In the genomic region with DNA sequence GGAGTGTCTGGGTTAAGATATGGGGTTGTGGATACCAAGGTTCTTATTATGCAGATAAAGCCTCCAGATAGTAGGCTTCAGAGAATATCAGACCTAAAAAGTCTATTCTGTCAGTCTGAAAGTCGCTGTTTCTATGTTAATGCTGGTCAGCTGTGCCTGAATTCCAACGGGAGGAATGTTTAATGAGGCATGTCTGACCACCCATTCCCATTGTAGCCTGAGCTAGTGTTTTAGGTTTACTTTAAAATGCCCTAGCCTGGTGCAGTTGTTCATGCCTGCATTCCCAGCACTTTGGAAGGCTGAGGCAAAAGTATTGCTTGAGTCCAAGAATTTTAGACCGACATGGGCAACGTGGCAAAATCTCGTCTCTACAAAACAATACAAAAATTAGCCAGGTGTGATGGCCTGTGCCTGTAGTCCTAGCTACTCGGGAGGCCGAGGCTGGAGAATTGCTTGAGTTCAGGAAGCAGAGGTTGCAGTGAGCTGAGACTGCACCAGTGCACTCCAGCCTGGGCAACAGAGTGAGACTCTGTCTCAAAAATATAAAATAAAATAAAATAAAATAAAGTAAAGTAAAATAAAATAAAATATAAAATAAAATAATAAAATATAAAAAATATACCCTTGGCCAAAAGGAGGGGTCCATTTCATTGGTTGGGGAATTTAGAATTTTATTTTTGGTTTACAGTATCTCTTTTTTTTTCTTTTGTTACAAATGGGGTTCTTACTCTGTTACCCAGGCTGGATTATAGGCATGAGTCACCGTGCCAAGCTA, we compare ENCODE assay signal across 22 cellular contexts. TPM values are rescaled to one million over a fixed set of nuclear protein-coding genes. Genes with fewer than 3 reads are reported as not detected.
"Had no signal": no experiment of that assay in that cellular context is flagged by ENCODE, and none has a peak within 500 bp of the region (broad histone marks: within the 10 kb centered on the region; RNA-seq: fewer than 3 reads in every experiment).

No MANE protein-coding gene starts in this region.

- H3K27me3 Mint-ChIP-seq: activated CD4-positive, alpha-beta T cell treated with anti-CD3 and anti-CD28 coated beads for 36 hours; T-helper 17 cell had no signal

- H3K27ac ChIP-seq: adrenal gland, VCaP had no signal

- H3K27me3 ChIP-seq: adrenal gland had no signal

- H3K4me3 ChIP-seq: adrenal gland had no signal

- H3K4me1 Mint-ChIP-seq: activated CD4-positive, alpha-beta memory T cell treated with anti-CD3 and anti-CD28 coated beads, Interleukin-2, amount 10 ng/mL, durations not matched to agents 7 days and 5 days; activated CD4-positive, alpha-beta T cell treated with anti-CD3 and anti-CD28 coated beads for 36 hours; activated naive CD8-positive, alpha-beta T cell treated with anti-CD3 and anti-CD28 coated beads, Interleukin-2, amount 10 ng/mL, durations not matched to agents 7 days and 5 days; T-helper 17 cell had no signal

- DNase-seq: activated CD4-positive, alpha-beta memory T cell treated with anti-CD3 and anti-CD28 coated beads, Interleukin-2, amount 10 ng/mL, durations not matched to agents 7 days and 5 days; activated CD4-positive, alpha-beta T cell treated with anti-CD3 and anti-CD28 coated beads for 36 hours; activated CD4-positive, alpha-beta T cell treated with anti-CD3 and anti-CD28 coated beads, Interleukin-2, amount 50 U/mL, for 1 hour; activated CD8-positive, alpha-beta memory T cell treated with anti-CD3 and anti-CD28 coated beads, Interleukin-2, amount 50 U/mL, for 4 hours; activated naive CD4-positive, alpha-beta T cell treated with anti-CD3 and anti-CD28 coated beads, Interleukin-2, amount 50 U/mL, for 16 hours; activated naive CD8-positive, alpha-beta T cell treated with anti-CD3 and anti-CD28 coated beads, Interleukin-2, amount 10 ng/mL, durations not matched to agents 7 days and 5 days; activated T-cell treated with anti-CD3 and anti-CD28 coated beads, Interleukin-2, amount 50 U/mL, for 72 hours; adrenal gland; anterior cingulate cortex; MM.1S; NCI-H1105; NCI-H1436; NCI-H1694 treated with DMSO at 0.1 percent for 48 hours; NCI-H2081; NCI-H446; NCI-H524; PC-3; SHP77 treated with DMSO at 0.1 percent for 48 hours; T-helper 17 cell; T1000 had no signal

- H3K27ac Mint-ChIP-seq: activated CD4-positive, alpha-beta memory T cell treated with anti-CD3 and anti-CD28 coated beads, Interleukin-2, amount 10 ng/mL, durations not matched to agents 7 days and 5 days; activated CD4-positive, alpha-beta T cell treated with anti-CD3 and anti-CD28 coated beads for 36 hours; activated naive CD8-positive, alpha-beta T cell treated with anti-CD3 and anti-CD28 coated beads, Interleukin-2, amount 10 ng/mL, durations not matched to agents 7 days and 5 days; activated T-cell treated with anti-CD3 and anti-CD28 coated beads, Interleukin-2, amount 50 U/mL, for 72 hours; T-helper 17 cell had no signal

- ATAC-seq: activated CD4-positive, alpha-beta T cell treated with anti-CD3 and anti-CD28 coated beads for 36 hours; activated T-cell treated with anti-CD3 and anti-CD28 coated beads, Interleukin-2, amount 50 U/mL, for 72 hours; PC-3; T-helper 17 cell had no signal

- H3K4me1 ChIP-seq: adrenal gland had no signal

- H3K4me3 Mint-ChIP-seq: activated CD4-positive, alpha-beta memory T cell treated with anti-CD3 and anti-CD28 coated beads, Interleukin-2, amount 10 ng/mL, durations not matched to agents 7 days and 5 days; activated CD4-positive, alpha-beta T cell treated with anti-CD3 and anti-CD28 coated beads for 36 hours; activated naive CD8-positive, alpha-beta T cell treated with anti-CD3 and anti-CD28 coated beads, Interleukin-2, amount 10 ng/mL, durations not matched to agents 7 days and 5 days; activated T-cell treated with anti-CD3 and anti-CD28 coated beads, Interleukin-2, amount 50 U/mL, for 72 hours; T-helper 17 cell had no signal

- H3K36me3 ChIP-seq: adrenal gland had no signal

RNA-seq across cellular contexts. Expression of gene C5orf52, which starts 11.3 kb away (rescaled TPM):
- total RNA-seq: activated CD4-positive, alpha-beta memory T cell treated with anti-CD3 and anti-CD28 coated beads, Interleukin-2, amount 10 ng/mL, durations not matched to agents 7 days and 5 days; activated CD4-positive, alpha-beta T cell treated with anti-CD3 and anti-CD28 coated beads for 36 hours; activated naive CD8-positive, alpha-beta T cell treated with anti-CD3 and anti-CD28 coated beads, Interleukin-2, amount 10 ng/mL, durations not matched to agents 7 days and 5 days; activated T-cell treated with anti-CD3 and anti-CD28 coated beads, Interleukin-2, amount 50 U/mL, for 72 hours; adrenal gland; cardiac septum; T-helper 17 cell had no signal
